ENCODE assay signal across 1 cellular context in the genomic region with DNA sequence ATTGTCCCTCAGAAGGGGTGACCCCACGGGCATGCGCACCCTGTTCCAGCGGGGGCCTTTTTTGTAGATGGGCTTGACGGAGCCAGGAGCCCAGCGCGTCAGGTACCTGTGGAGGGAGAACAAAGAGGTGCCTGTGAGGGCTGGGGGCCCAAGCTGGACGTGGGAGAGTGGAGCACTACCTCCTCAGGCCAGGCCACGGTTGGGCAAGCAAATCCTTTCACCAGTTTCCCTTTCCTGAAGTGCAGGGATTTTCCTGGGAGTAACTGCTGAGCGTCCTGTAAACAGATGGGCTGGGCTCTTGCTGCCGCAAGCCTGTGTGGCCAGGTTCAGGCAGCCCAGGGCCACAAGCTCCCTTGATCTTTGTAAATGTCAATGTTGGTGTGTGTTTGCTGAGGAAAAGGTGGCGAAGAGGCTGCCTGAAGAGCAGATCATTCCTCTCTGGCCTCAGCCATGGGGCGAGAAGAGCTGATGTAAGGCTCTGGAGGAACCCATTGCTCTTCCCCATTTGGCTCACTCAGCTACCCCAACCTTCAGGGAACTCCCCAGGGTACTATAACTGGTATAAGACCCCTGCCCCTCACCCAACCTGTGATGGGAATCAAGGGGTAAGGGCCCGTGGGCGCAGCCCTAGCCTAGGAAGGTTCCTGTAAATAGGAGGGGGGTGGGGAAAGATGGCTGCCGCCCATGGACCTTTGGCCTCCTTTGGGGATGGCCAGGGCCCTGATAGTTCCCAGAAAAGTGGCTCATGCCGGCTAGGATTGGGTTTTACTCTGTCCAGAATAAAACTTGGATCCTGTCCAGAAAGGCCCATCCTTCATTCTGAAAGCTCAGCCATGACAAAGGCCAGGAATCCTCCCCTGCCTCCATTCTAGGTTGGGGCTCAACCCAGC.
TF ChIP-seq lines count a peak whose summit lies in the region.

No MANE protein-coding gene starts in this region.

TF ChIP-seq in HepG2, 621 proteins besides CTCF, POLR2A, EP300 and RAD21 (continued from another document and continues in another):
- TF ChIP-seq, protein P1, sequence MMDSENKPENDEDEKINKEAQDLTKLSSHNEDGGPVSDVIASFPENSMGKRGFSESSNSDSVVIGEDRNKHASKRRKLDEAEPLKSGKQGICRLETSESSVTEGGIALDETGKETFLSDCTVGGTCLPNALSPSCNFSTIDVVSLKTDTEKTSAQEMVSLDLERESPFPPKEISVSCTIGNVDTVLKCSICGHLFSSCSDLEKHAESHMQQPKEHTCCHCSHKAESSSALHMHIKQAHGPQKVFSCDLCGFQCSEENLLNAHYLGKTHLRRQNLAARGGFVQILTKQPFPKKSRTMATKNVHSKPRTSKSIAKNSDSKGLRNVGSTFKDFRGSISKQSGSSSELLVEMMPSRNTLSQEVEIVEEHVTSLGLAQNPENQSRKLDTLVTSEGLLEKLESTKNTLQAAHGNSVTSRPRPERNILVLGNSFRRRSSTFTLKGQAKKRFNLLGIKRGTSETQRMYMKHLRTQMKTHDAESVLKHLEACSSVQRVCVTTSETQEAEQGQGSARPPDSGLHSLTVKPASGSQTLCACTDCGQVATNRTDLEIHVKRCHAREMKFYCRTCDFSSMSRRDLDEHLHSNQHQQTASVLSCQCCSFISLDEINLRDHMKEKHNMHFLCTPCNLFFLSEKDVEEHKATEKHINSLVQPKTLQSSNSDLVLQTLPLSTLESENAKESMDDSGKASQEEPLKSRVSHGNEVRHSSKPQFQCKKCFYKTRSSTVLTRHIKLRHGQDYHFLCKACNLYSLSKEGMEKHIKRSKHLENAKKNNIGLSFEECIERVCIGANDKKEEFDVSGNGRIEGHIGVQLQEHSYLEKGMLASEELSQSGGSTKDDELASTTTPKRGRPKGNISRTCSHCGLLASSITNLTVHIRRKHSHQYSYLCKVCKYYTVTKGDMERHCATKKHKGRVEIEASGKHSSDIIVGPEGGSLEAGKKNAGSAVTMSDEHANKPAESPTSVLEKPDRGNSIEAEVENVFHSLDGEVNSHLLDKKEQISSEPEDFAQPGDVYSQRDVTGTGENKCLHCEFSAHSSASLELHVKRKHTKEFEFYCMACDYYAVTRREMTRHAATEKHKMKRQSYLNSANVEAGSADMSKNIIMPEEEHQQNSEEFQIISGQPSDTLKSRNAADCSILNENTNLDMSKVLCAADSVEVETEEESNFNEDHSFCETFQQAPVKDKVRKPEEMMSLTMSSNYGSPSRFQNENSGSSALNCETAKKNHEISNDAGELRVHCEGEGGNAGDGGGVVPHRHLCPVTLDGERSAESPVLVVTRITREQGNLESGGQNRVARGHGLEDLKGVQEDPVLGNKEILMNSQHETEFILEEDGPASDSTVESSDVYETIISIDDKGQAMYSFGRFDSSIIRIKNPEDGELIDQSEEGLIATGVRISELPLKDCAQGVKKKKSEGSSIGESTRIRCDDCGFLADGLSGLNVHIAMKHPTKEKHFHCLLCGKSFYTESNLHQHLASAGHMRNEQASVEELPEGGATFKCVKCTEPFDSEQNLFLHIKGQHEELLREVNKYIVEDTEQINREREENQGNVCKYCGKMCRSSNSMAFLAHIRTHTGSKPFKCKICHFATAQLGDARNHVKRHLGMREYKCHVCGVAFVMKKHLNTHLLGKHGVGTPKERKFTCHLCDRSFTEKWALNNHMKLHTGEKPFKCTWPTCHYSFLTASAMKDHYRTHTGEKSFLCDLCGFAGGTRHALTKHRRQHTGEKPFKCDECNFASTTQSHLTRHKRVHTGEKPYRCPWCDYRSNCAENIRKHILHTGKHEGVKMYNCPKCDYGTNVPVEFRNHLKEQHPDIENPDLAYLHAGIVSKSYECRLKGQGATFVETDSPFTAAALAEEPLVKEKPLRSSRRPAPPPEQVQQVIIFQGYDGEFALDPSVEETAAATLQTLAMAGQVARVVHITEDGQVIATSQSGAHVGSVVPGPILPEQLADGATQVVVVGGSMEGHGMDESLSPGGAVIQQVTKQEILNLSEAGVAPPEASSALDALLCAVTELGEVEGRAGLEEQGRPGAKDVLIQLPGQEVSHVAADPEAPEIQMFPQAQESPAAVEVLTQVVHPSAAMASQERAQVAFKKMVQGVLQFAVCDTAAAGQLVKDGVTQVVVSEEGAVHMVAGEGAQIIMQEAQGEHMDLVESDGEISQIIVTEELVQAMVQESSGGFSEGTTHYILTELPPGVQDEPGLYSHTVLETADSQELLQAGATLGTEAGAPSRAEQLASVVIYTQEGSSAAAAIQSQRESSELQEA (CRISPR knock-in tag; IDR thresholded peaks at IDR 0.05; ENCODE audit: not compliant biosample characterization) = no peak
- no peak for TF ChIP-seq KDM1A (CRISPR knock-in tag; IDR thresholded peaks at IDR 0.05)
- TF ChIP-seq ZNF607 (CRISPR knock-in tag; IDR thresholded peaks at IDR 0.05; ENCODE audit: borderline replicate concordance) = peak; percentile 76; the same call in 1 of the 2 replicates
- no peak for TF ChIP-seq KMT2A (CRISPR knock-in tag; IDR thresholded peaks at IDR 0.05)
- TF ChIP-seq ZBTB34 (CRISPR knock-in tag; IDR thresholded peaks at IDR 0.05) = peak; percentile 86
- TF ChIP-seq, protein P2, sequence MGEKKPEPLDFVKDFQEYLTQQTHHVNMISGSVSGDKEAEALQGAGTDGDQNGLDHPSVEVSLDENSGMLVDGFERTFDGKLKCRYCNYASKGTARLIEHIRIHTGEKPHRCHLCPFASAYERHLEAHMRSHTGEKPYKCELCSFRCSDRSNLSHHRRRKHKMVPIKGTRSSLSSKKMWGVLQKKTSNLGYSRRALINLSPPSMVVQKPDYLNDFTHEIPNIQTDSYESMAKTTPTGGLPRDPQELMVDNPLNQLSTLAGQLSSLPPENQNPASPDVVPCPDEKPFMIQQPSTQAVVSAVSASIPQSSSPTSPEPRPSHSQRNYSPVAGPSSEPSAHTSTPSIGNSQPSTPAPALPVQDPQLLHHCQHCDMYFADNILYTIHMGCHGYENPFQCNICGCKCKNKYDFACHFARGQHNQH (CRISPR knock-in tag; IDR thresholded peaks at IDR 0.05) = peak; percentile 77
- peak; percentile 89 for TF ChIP-seq MED1 (CRISPR knock-in tag; IDR thresholded peaks at IDR 0.05)
- no peak for TF ChIP-seq ZBED4 (CRISPR knock-in tag; IDR thresholded peaks at IDR 0.05; ENCODE audit: borderline replicate concordance)
- peak; percentile 60; the same call in 1 of the 2 replicates for TF ChIP-seq TFAP4 (IDR thresholded peaks at IDR 0.05; ENCODE audit: borderline replicate concordance, low read depth)
- peak; percentile 67; the same call in 1 of the 2 replicates for TF ChIP-seq ZBTB20 (CRISPR knock-in tag; IDR thresholded peaks at IDR 0.05; ENCODE audit: borderline replicate concordance, low read depth)
- no peak for TF ChIP-seq MAF1 (CRISPR knock-in tag; IDR thresholded peaks at IDR 0.05; ENCODE audit: borderline replicate concordance)
- TF ChIP-seq SNRNP70 (IDR thresholded peaks at IDR 0.05; ENCODE audit: low read depth, low read length) = no peak
- no peak for TF ChIP-seq SRSF4 (IDR thresholded peaks at IDR 0.05; ENCODE audit: low read depth, low read length, poor library complexity, severe bottlenecking)
- TF ChIP-seq ZNF768 (CRISPR knock-in tag; IDR thresholded peaks at IDR 0.05) = no peak
- TF ChIP-seq HCFC1 (IDR thresholded peaks at IDR 0.05; ENCODE audit: low read depth, low read length) = no peak
- TF ChIP-seq SYNCRIP (IDR thresholded peaks at IDR 0.05; ENCODE audit: insufficient read depth, low read depth, low read length) = no peak
- TF ChIP-seq BRCA1 (CRISPR knock-in tag; IDR thresholded peaks at IDR 0.05) = no peak
- TF ChIP-seq NKX3-1 (CRISPR knock-in tag; IDR thresholded peaks at IDR 0.05) = no peak
- TF ChIP-seq, protein P3, sequence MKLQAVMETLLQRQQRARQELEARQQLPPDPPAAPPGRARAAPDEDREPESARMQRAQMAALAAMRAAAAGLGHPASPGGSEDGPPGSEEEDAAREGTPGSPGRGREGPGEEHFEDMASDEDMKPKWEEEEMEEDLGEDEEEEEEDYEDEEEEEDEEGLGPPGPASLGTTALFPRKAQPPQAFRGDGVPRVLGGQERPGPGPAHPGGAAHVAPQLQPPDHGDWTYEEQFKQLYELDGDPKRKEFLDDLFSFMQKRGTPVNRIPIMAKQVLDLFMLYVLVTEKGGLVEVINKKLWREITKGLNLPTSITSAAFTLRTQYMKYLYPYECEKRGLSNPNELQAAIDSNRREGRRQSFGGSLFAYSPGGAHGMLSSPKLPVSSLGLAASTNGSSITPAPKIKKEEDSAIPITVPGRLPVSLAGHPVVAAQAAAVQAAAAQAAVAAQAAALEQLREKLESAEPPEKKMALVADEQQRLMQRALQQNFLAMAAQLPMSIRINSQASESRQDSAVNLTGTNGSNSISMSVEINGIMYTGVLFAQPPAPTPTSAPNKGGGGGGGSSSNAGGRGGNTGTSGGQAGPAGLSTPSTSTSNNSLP (IDR thresholded peaks at IDR 0.05; ENCODE audit: low read depth, low read length) = no peak
- TF ChIP-seq SMAD3 (CRISPR knock-in tag; IDR thresholded peaks at IDR 0.05) = peak; percentile 81
- TF ChIP-seq ZNF543 (CRISPR knock-in tag; IDR thresholded peaks at IDR 0.05) = no peak
- no peak for TF ChIP-seq ZNF570 (CRISPR knock-in tag; IDR thresholded peaks at IDR 0.05; ENCODE audit: borderline replicate concordance)
- no peak for TF ChIP-seq TP53 (CRISPR knock-in tag; conservative IDR thresholded peaks at IDR 0.05)
- 0 out of 2 replicates have a peak, but pooled peaks have one; percentile 38 for TF ChIP-seq ZNF616 (CRISPR knock-in tag; IDR thresholded peaks at IDR 0.05; ENCODE audit: low read depth)
- peak; percentile 88 for TF ChIP-seq MEIS1 (CRISPR knock-in tag; IDR thresholded peaks at IDR 0.05; ENCODE audit: borderline replicate concordance)
- no peak for TF ChIP-seq JUND (CRISPR knock-in tag; IDR thresholded peaks at IDR 0.05)
- TF ChIP-seq ZNF891 (CRISPR knock-in tag; IDR thresholded peaks at IDR 0.05) = no peak
- TF ChIP-seq ZNF430 (CRISPR knock-in tag; IDR thresholded peaks at IDR 0.05) = 0 out of 2 replicates have a peak, but pooled peaks have one; percentile 54
- no peak for TF ChIP-seq HNF1A (IDR thresholded peaks at IDR 0.05; ENCODE audit: low read depth)
- TF ChIP-seq HNF1A (CRISPR knock-in tag; IDR thresholded peaks at IDR 0.05; ENCODE audit: borderline replicate concordance) = peak; percentile 55; the same call in 1 of the 2 replicates
- TF ChIP-seq ZNF225 (CRISPR knock-in tag; IDR thresholded peaks at IDR 0.05) = peak; percentile 55; the same call in 1 of the 2 replicates
- TF ChIP-seq ZNF317 (CRISPR knock-in tag; IDR thresholded peaks at IDR 0.05) = peak; percentile 39; the same call in 1 of the 2 replicates
